Comparison of ENCODE assay signal across 12 cellular contexts in genomic region chr2:189363559-189363958, GRCh38.
DNase-seq lines count a peak whose midpoint lies in the region; ATAC-seq, FAIRE-seq and TF ChIP-seq lines count a peak whose summit lies in the region.
"Had no signal": no experiment of that assay in that cellular context is flagged by ENCODE, and none has a peak within 500 bp of the region (broad histone marks: within the 10 kb centered on the region; RNA-seq: fewer than 3 reads in every experiment).

No MANE protein-coding gene starts in this region.

- peak; percentile 91 for FAIRE-seq in HTR-8/SVneo (lab: Jason Lieb, UNC)
- FAIRE-seq: H1 had no signal

- H3K27ac ChIP-seq in A673 (ENCODE audit: low read depth, low read length, poor library complexity, severe bottlenecking) (no peak overlapping the region), substantia nigra (ENCODE audit: low read depth, low read length, poor library complexity, severe bottlenecking) (no peak overlapping the region)
- H3K27ac ChIP-seq: psoas muscle had no signal

- H3K9me3 ChIP-seq in A673 (ENCODE audit: low read depth, low read length, poor library complexity, severe bottlenecking): no peaks in the 10 kb centered on the region
- peaks cover 2% of the 10 kb centered on the region for H3K9me3 ChIP-seq in adipocyte (ENCODE audit: control insufficient read depth, low read length)

- POLR2A ChIA-PET in A673 (lab: Charles Lee; ENCODE audit: low non-redundant PET): no interaction called here

- no peaks in the 10 kb centered on the region for H3K36me3 ChIP-seq in A673 (ENCODE audit: insufficient read depth, low read length, poor library complexity, severe bottlenecking)
- H3K36me3 ChIP-seq in adipocyte (ENCODE audit: control insufficient read depth, insufficient read depth, low read length, severe bottlenecking): no peaks in the 10 kb centered on the region

- H3K9ac ChIP-seq in adipocyte (ENCODE audit: low read length): no peak overlapping the region

- ATAC-seq in GM19035 (IDR thresholded peaks at IDR 0.05; ENCODE audit: unreplicated experiment): no peak
- ATAC-seq: psoas muscle had no signal

- no peak overlapping the region for H3K4me3 ChIP-seq in A673 (ENCODE audit: low read depth, low read length, poor library complexity, severe bottlenecking)
- peak overlapping the region; percentile 7 for H3K4me3 ChIP-seq in adipocyte (ENCODE audit: low read length)
- H3K4me3 ChIP-seq: psoas muscle had no signal

- CTCF ChIA-PET in A673 (lab: Charles Lee): no interaction called here

- DNase-seq in A673 (ENCODE audit: low spot score) (peak; percentile 15), HTR-8/SVneo (ENCODE audit: insufficient read length, low spot score) (peak; percentile 59), adipocyte (ENCODE audit: low read depth) (peak; percentile 41), iris pigment epithelial cell (ENCODE audit: low read depth) (peak; percentile 86), pons (ENCODE audit: low spot score) (no peak), NCI-H2029 (lab: John Stamatoyannopoulos, UW) (no peak), substantia nigra (lab: John Stamatoyannopoulos, UW) (no peak)
- DNase-seq: GF-D8, NCI-H526 treated with DMSO at 0.1 percent for 48 hours, psoas muscle had no signal

- no peak for TF ChIP-seq CTCF in A673 (conservative IDR thresholded peaks at IDR 0.05; ENCODE audit: low read depth, low read length)

- H3K27me3 ChIP-seq in A673 (replicated peaks; ENCODE audit: insufficient read depth, low read depth, low read length, poor library complexity) (no peaks in the 10 kb centered on the region), adipocyte (replicated peaks; ENCODE audit: control insufficient read depth, insufficient read depth, low read length) (no peaks in the 10 kb centered on the region)

- BruUV-seq in A673 (replicated peaks; lab: Mats Ljungman, UMichigan): no TSS peak

- intact Hi-C loops in A673 (cut with micrococcal nuclease; ENCODE audit: unreplicated experiment): no loop called here

- no peaks in the 10 kb centered on the region for H3K4me1 ChIP-seq in A673 (ENCODE audit: insufficient read depth, low read length, poor library complexity, severe bottlenecking)
- H3K4me1 ChIP-seq in adipocyte (ENCODE audit: control insufficient read depth, insufficient read depth, low read length): peaks cover 25% of the 10 kb centered on the region
- H3K4me1 ChIP-seq: psoas muscle had no signal

Comparison
In these comparisons a context has a peak if more than half of its experiments do, and no peak if none do; other contexts are left out.
1. DNase-seq: peak in A673 (single experiment), HTR-8/SVneo (single experiment), adipocyte (single experiment) and iris pigment epithelial cell (single experiment); none in pons (single experiment), NCI-H2029 (single experiment) and substantia nigra (0 of 49).